1 cellular context compared by ENCODE assay signal in the genomic region with DNA sequence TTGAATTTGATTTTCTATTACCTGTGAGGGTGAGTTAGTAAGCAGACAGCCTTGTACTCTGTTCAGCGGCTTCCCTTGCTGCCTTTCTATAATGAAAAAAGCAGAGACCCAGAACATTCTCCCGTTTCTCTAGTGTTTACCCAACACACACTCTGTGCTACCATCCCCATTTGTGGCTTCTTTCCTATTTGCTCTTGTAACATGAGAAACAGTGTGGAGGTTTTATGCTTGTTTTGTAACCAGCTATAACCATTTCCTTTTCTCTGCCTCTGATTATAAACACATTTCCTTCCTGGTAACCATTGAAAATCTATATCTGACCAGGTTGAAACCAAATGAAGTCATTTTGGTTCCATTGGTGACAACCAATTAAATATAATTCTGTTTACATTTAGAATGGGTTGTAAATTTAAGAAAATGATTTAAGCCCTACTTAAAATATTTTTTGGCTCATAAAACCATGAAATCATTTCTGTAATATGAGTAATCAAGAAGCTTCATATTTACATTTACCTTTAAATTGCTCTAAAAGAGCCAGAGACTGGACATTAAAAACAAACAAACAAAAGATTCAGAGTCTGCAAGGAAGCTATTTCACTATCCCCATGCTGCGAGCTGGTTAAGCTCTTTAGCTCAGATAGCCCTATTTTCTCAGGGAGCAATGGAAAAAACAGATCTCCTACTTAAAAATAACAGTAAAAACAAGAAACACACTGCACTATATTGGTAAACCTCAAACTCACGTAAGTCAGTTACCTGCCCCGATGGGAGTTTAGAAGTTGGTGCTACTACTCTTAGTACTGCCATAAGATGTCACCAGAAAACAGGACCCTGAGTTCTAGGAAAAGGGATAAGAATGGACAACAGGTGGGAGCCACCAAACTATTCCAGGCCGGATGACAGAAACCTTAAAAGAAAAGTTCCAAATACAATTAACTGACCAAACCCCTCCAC.
TF ChIP-seq lines count a peak whose summit lies in the region.

No MANE protein-coding gene starts in this region.

TF ChIP-seq in GM23338, 12 proteins besides CTCF, POLR2A, EP300 and RAD21 (continued from another document):
- TF ChIP-seq, protein P1, sequence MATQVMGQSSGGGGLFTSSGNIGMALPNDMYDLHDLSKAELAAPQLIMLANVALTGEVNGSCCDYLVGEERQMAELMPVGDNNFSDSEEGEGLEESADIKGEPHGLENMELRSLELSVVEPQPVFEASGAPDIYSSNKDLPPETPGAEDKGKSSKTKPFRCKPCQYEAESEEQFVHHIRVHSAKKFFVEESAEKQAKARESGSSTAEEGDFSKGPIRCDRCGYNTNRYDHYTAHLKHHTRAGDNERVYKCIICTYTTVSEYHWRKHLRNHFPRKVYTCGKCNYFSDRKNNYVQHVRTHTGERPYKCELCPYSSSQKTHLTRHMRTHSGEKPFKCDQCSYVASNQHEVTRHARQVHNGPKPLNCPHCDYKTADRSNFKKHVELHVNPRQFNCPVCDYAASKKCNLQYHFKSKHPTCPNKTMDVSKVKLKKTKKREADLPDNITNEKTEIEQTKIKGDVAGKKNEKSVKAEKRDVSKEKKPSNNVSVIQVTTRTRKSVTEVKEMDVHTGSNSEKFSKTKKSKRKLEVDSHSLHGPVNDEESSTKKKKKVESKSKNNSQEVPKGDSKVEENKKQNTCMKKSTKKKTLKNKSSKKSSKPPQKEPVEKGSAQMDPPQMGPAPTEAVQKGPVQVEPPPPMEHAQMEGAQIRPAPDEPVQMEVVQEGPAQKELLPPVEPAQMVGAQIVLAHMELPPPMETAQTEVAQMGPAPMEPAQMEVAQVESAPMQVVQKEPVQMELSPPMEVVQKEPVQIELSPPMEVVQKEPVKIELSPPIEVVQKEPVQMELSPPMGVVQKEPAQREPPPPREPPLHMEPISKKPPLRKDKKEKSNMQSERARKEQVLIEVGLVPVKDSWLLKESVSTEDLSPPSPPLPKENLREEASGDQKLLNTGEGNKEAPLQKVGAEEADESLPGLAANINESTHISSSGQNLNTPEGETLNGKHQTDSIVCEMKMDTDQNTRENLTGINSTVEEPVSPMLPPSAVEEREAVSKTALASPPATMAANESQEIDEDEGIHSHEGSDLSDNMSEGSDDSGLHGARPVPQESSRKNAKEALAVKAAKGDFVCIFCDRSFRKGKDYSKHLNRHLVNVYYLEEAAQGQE (IDR thresholded peaks at IDR 0.05; ENCODE audit: unreplicated experiment) = no peak
- no peak for TF ChIP-seq ETS1 (IDR thresholded peaks at IDR 0.05)
- no peak for TF ChIP-seq ZNF331 (CRISPR knock-in tag; IDR thresholded peaks at IDR 0.05; ENCODE audit: low read depth)
- TF ChIP-seq EZH2phosphoT487 (IDR thresholded peaks at IDR 0.05; ENCODE audit: unreplicated experiment) = no peak
- TF ChIP-seq STAT1 (IDR thresholded peaks at IDR 0.05; ENCODE audit: unreplicated experiment) = no peak
- TF ChIP-seq EZH2 (IDR thresholded peaks at IDR 0.05; ENCODE audit: low read depth, unreplicated experiment) = no peak
- no peak for TF ChIP-seq ZNF114 (CRISPR knock-in tag; IDR thresholded peaks at IDR 0.05)
